ENCODE assay signal across 8 cellular contexts in genomic region chr7:105269397-105269796, GRCh38.
DNase-seq lines count a peak whose midpoint lies in the region; ATAC-seq and TF ChIP-seq lines count a peak whose summit lies in the region.

No MANE protein-coding gene starts in this region.

- H3K27ac Mint-ChIP-seq in natural killer cell: peak overlapping the region; percentile 92 to 94

- H3K4me3 ChIP-seq in BE2C (ENCODE audit: low read depth, low read length): peak overlapping the region; percentile 45

- no peaks in the 10 kb centered on the region for H3K27me3 Mint-ChIP-seq in natural killer cell (ENCODE audit: low read depth in 2 of 2)

- H3K9me3 Mint-ChIP-seq in natural killer cell: no peaks in the 10 kb centered on the region

- intact Hi-C loops in natural killer cell (cut with micrococcal nuclease): loop anchor here (5.0 to 10.0 kb wide), 3 partner anchors 38 to 83 kb away; no protein-coding TSS in a partner anchor

- H3K36me3 Mint-ChIP-seq in natural killer cell: no peaks in the 10 kb centered on the region

- H3K4me3 Mint-ChIP-seq in natural killer cell: peak overlapping the region; percentile 97

- H3K36me3 ChIP-seq in BE2C: no peaks in the 10 kb centered on the region

- TF ChIP-seq CTCF in BE2C (IDR thresholded peaks at IDR 0.05; ENCODE audit: low read depth, low read length) (no peak), natural killer cell (IDR thresholded peaks at IDR 0.05) (no peak)

- peaks cover 4% of the 10 kb centered on the region; the same call in 1 of the 2 replicates for H3K4me1 ChIP-seq in BE2C

- H3K27me3 ChIP-seq in BE2C: no peaks in the 10 kb centered on the region

- DNase-seq in BE2C: no peak
- DNase-seq in NCI-H526 treated with DMSO at 0.1 percent for 48 hours (lab: John Stamatoyannopoulos, UW): peak; percentile 61
- DNase-seq in dermis blood vessel endothelial cell: peak; percentile 13
- no peak for DNase-seq in natural killer cell
- DNase-seq in OCI-M2 (lab: John Stamatoyannopoulos, UW; ENCODE audit: unreplicated experiment): no peak
- DNase-seq in stimulated activated CD4-positive, alpha-beta T cell treated with anti-CD3 and anti-CD28 coated beads, Interleukin-1b, Interleukin-23, amount 100 ng/mL, for 48 hours: no peak
- DNase-seq in NCI-H1417 (lab: John Stamatoyannopoulos, UW): no peak

- H3K4me1 Mint-ChIP-seq in natural killer cell: peaks cover 72 to 87% of the 10 kb centered on the region in 2 donors

- H3K9me3 ChIP-seq in BE2C: no peaks in the 10 kb centered on the region

- ATAC-seq in GM21526 (IDR thresholded peaks at IDR 0.05; ENCODE audit: low FRiP score, unreplicated experiment) (peak; percentile 28), natural killer cell (peak in 2 of 3 donors; percentile 22 to 46)

Comparison
In these comparisons a context has a peak if more than half of its experiments do, and no peak if none do; other contexts are left out.
1. DNase-seq: peak in NCI-H526 treated with DMSO at 0.1 percent for 48 hours (single experiment) and dermis blood vessel endothelial cell (single experiment); none in BE2C (single experiment), natural killer cell (single experiment), OCI-M2 (single experiment), stimulated activated CD4-positive, alpha-beta T cell treated with anti-CD3 and anti-CD28 coated beads, Interleukin-1b, Interleukin-23, amount 100 ng/mL, for 48 hours (single experiment) and NCI-H1417 (0 of 3).